12 cellular contexts compared by ENCODE assay signal in the genomic region with DNA sequence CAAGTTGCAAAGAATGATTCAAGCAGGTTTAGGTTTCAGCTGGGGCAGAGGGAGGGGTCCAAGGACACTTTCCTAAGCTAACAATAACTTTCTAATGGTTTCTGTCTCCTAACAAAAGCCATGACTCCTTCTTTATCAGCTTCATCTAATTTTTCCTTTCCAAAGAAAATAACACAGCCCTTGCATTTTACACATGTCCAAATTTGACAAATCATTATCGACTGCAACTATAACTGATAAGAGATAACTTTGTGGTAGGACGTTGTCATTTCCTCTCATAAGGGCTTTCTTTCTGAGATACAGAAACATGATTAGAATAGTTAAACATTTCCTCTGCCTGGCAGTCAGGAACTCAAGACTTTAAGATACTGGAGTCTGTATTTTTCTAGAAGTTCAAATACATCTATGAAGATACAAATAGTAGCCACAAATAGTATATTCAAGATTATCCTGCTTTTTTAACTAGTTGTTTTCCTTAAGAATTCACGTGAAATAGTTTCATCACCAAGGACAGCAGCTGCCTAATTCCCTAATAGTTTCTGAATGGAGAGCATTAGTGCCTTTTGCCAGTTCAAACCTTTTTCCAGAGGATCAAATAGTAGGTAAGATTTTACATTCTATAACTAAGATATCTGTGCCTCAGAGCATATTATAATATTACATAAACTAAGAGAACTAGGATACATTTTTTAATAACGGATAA.
DNase-seq lines count a peak whose midpoint lies in the region; ATAC-seq, FAIRE-seq and TF ChIP-seq lines count a peak whose summit lies in the region.
"Had no signal": no experiment of that assay in that cellular context is flagged by ENCODE, and none has a peak within 500 bp of the region (broad histone marks: within the 10 kb centered on the region; RNA-seq: fewer than 3 reads in every experiment).

No MANE protein-coding gene starts in this region.

- no peak overlapping the region for H3K9ac ChIP-seq in kidney (ENCODE audit: low read length in 2 of 2)

- H3K4me1 ChIP-seq in kidney (ENCODE audit: control insufficient read depth in 1 of 2, insufficient read depth in 1 of 2, low read depth in 1 of 2, low read length in 2 of 2) (no peaks in the 10 kb centered on the region), upper lobe of left lung (peaks cover 0 to 15% (median 2%) of the 10 kb centered on the region in 4 donors), BE2C (no peaks in the 10 kb centered on the region)

- WGBS in upper lobe of left lung, 2 donors, result 31 to 34% methylated on average over 4 of the region's 4 CpGs

- peak; percentile 80 for FAIRE-seq in kidney (lab: Jason Lieb, UNC)

- no peak for TF ChIP-seq POLR2A in upper lobe of left lung (IDR thresholded peaks at IDR 0.05)

- TF ChIP-seq CTCF in kidney (IDR thresholded peaks at IDR 0.05; ENCODE audit: borderline replicate concordance, extremely low read depth, insufficient read depth) (no peak), upper lobe of left lung (IDR thresholded peaks at IDR 0.05) (no peak), BE2C (IDR thresholded peaks at IDR 0.05; ENCODE audit: low read depth, low read length) (no peak)

- no peak for ATAC-seq in upper lobe of left lung (ENCODE audit: low FRiP score in 2 of 2)
- ATAC-seq in sciatic nerve, result no peak
- ATAC-seq in HG02588 (IDR thresholded peaks at IDR 0.05; ENCODE audit: unreplicated experiment), result no peak
- ATAC-seq: activated T-cell treated with anti-CD3 and anti-CD28 coated beads, Interleukin-2, amount 50 U/mL, for 72 hours; left lobe of liver; T-cell had no signal

- DNase-seq in amniotic epithelial cell (ENCODE audit: low read depth) (peak; percentile 69), kidney (no peak), upper lobe of left lung (no peak), BE2C (no peak), sciatic nerve (ENCODE audit: low spot score) (no peak)
- DNase-seq: activated CD4-positive, alpha-beta T cell treated with anti-CD3 and anti-CD28 coated beads for 4 hours; activated T-cell treated with anti-CD3 and anti-CD28 coated beads, Interleukin-2, amount 50 U/mL, for 72 hours; effector memory CD4-positive, alpha-beta T cell; T-cell had no signal

- H3K36me3 ChIP-seq in kidney (ENCODE audit: control insufficient read depth in 1 of 2, insufficient read depth in 2 of 2, low read length in 2 of 2) (no peaks in the 10 kb centered on the region), upper lobe of left lung (peaks cover 0 to 4% (median 0%) of the 10 kb centered on the region in 4 donors), BE2C (no peaks in the 10 kb centered on the region)

- H3K27me3 ChIP-seq in upper lobe of left lung (no peaks in the 10 kb centered on the region), BE2C (no peaks in the 10 kb centered on the region)

- intact Hi-C loops in kidney (cut with DNase I) (no loop called here), sciatic nerve (cut with DNase I) (no loop called here)

- H3K27ac ChIP-seq in kidney (ENCODE audit: low read depth in 2 of 2, low read length in 2 of 2) (no peak overlapping the region), upper lobe of left lung (peak overlapping the region; percentile 3 to 20 (median 17))

- TF ChIP-seq RAD21 in Ishikawa (IDR thresholded peaks at IDR 0.05; ENCODE audit: low read depth), result no peak

- TF ChIP-seq EP300 in Ishikawa (IDR thresholded peaks at IDR 0.05; ENCODE audit: borderline replicate concordance) (no peak), upper lobe of left lung (IDR thresholded peaks at IDR 0.05) (no peak)

- H3K4me3 ChIP-seq in kidney (ENCODE audit: low read length in 2 of 2) (no peak overlapping the region), upper lobe of left lung (no peak overlapping the region), BE2C (ENCODE audit: low read depth, low read length) (no peak overlapping the region)

- H3K9me3 ChIP-seq in kidney (ENCODE audit: control insufficient read depth in 1 of 2, low read length in 2 of 2), result no peaks in the 10 kb centered on the region
- H3K9me3 ChIP-seq in upper lobe of left lung, result no peaks in the 10 kb centered on the region
- no peaks in the 10 kb centered on the region for H3K9me3 ChIP-seq in BE2C

TF ChIP-seq in Ishikawa, 13 proteins besides CTCF, POLR2A, EP300 and RAD21:
- no peak for TF ChIP-seq NFIC (IDR thresholded peaks at IDR 0.05)
- TF ChIP-seq, protein P1, sequence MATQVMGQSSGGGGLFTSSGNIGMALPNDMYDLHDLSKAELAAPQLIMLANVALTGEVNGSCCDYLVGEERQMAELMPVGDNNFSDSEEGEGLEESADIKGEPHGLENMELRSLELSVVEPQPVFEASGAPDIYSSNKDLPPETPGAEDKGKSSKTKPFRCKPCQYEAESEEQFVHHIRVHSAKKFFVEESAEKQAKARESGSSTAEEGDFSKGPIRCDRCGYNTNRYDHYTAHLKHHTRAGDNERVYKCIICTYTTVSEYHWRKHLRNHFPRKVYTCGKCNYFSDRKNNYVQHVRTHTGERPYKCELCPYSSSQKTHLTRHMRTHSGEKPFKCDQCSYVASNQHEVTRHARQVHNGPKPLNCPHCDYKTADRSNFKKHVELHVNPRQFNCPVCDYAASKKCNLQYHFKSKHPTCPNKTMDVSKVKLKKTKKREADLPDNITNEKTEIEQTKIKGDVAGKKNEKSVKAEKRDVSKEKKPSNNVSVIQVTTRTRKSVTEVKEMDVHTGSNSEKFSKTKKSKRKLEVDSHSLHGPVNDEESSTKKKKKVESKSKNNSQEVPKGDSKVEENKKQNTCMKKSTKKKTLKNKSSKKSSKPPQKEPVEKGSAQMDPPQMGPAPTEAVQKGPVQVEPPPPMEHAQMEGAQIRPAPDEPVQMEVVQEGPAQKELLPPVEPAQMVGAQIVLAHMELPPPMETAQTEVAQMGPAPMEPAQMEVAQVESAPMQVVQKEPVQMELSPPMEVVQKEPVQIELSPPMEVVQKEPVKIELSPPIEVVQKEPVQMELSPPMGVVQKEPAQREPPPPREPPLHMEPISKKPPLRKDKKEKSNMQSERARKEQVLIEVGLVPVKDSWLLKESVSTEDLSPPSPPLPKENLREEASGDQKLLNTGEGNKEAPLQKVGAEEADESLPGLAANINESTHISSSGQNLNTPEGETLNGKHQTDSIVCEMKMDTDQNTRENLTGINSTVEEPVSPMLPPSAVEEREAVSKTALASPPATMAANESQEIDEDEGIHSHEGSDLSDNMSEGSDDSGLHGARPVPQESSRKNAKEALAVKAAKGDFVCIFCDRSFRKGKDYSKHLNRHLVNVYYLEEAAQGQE (IDR thresholded peaks at IDR 0.05; ENCODE audit: low read depth), result peak; percentile 84

Comparison
In these comparisons a context has a peak if more than half of its experiments do, and no peak if none do; other contexts are left out.
1. H3K27ac ChIP-seq: peak in upper lobe of left lung (4 of 4); none in kidney (0 of 2).